In the genomic region with DNA sequence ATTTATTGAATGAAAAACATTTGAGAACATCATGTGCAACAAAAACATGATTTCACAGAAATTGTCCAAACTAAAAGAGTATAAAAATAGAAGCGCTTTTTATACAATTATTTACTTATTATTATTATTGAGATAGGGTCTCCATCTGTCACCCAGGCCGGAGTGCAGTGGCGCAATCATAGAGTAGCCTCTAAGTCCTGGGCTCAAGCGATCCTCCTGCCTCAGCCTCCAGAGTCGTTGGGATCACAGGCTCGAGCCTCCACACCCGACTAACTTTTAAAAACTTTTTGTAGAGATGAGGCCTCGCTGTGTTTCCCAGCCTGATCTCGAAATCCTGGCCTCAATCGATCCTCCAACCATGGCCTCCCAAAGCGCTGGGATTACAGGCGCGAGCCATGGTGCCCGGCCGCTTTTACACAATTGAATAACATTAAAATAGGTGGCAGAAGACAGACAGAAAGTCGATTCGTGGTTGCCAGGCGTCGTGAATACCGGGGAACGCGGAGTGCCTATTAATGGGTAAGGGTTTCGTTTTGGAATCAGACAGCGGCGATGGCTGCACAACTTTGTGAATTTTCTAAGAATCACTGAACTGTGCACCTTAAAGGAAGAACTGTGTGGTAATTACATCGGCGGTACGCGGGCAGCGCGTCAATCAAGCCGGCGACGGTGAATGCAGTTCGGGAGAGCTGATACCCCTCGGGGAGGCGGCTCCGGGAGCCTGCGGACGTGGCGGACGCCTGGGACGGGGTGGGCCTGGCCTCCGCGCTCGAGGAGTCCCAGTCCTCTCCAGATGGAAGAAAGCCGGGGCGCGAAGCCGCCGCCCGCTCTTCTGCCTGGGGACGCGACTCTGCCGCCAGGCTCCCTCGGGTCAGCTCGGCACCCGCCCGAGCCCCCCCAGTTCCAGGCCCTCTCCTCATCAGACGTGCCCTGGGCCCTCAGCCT, we compare ENCODE assay signal across 8 cellular contexts. TPM values are rescaled to one million over a fixed set of nuclear protein-coding genes. Genes with fewer than 3 reads are reported as not detected.
A peak's percentile ranks its signal among the peaks of the same experiment; 100 is the strongest.
DNase-seq lines count a peak whose midpoint lies in the region; ATAC-seq and TF ChIP-seq lines count a peak whose summit lies in the region.

No MANE protein-coding gene starts in this region.

- peaks cover 40 to 44% (median 42%) of the 10 kb centered on the region in 10 experiments for H3K4me1 ChIP-seq in BLaER1 treated with 17β-estradiol and CSF1 and Interleukin-3, amounts not matched to agents 10 nM and 100 nM
- H3K4me1 ChIP-seq in Panc1 (ENCODE audit: control insufficient read depth, insufficient read depth, low read length): peaks cover 20% of the 10 kb centered on the region

- POLR2A ChIA-PET in Panc1 (lab: Charles Lee): interaction anchor here (0.7 kb wide), 1 partner anchor 108 kb away, joined by 9 read pairs; no protein-coding TSS in a partner anchor

- H3K36me3 ChIP-seq in BLaER1 treated with 17β-estradiol and CSF1 and Interleukin-3, amounts not matched to agents 10 nM and 100 nM: peaks cover 0 to 6% (median under 1%) of the 10 kb centered on the region in 11 experiments; a peak in 2 of 22 replicates
- H3K36me3 ChIP-seq in Panc1 (ENCODE audit: control insufficient read depth, insufficient read depth, low read length): no peaks in the 10 kb centered on the region

- CTCF ChIA-PET in Panc1 (lab: Charles Lee): no interaction called here

- ATAC-seq in GM19043 (IDR thresholded peaks at IDR 0.05; ENCODE audit: low read depth, unreplicated experiment) (peak; percentile 25), HG03342 (IDR thresholded peaks at IDR 0.05; ENCODE audit: unreplicated experiment) (peak; percentile 30), Panc1 (peak; percentile 63), Right ventricle myocardium inferior (peak; percentile 51)

- intact Hi-C loops in Panc1 (cut with micrococcal nuclease; ENCODE audit: unreplicated experiment) (no loop called here), Right ventricle myocardium inferior (cut with DNase I) (loop anchor here (2.0 to 5.0 kb wide), 2 partner anchors 51 to 109 kb away; no protein-coding TSS in a partner anchor), posterior cingulate gyrus (cut with DNase I) (loop anchor here (1.0 kb wide), 1 partner anchor 82 kb away; a partner anchor contains a TSS)

- peak overlapping the region; percentile 67 to 94 (median 82) for H3K4me3 ChIP-seq in BLaER1 treated with 17β-estradiol and CSF1 and Interleukin-3, amounts not matched to agents 10 nM and 100 nM
- H3K4me3 ChIP-seq in Panc1 (ENCODE audit: low read depth in 2 of 2, low read length in 2 of 2): peak overlapping the region; percentile 60 to 91

- H3K9ac ChIP-seq in BLaER1 treated with 17β-estradiol and CSF1 and Interleukin-3, amounts not matched to agents 10 nM and 100 nM: peak overlapping the region; percentile 87 to 98 (median 92)

- in situ Hi-C loops in Panc1 (cut with HindIII; ENCODE audit: low pct_unique_long_range_greater_than_20kb, low sequenced_read_pairs): no loop called here

- peaks cover 49 to 57% (median 56%) of the 10 kb centered on the region in 11 experiments for H4K20me1 ChIP-seq in BLaER1 treated with 17β-estradiol and CSF1 and Interleukin-3, amounts not matched to agents 10 nM and 100 nM

- H3K9me3 ChIP-seq in BLaER1 treated with 17β-estradiol and CSF1 and Interleukin-3, amounts not matched to agents 10 nM and 100 nM (replicated peaks in 1 of 11): no peaks in the 10 kb centered on the region
- H3K9me3 ChIP-seq in Panc1 (ENCODE audit: control insufficient read depth, insufficient read depth, low read depth, low read length): no peaks in the 10 kb centered on the region

- no TSS peak for BruUV-seq in Panc1 (replicated peaks; lab: Mats Ljungman, UMichigan)

- H3K4me2 ChIP-seq in BLaER1 treated with 17β-estradiol and CSF1 and Interleukin-3, amounts not matched to agents 10 nM and 100 nM: peak overlapping the region; percentile 73 to 94 (median 86)

- TF ChIP-seq CTCF in Panc1 (IDR thresholded peaks at IDR 0.05): no peak

- no peaks in the 10 kb centered on the region for H3K27me3 ChIP-seq in BLaER1 treated with 17β-estradiol and CSF1 and Interleukin-3, amounts not matched to agents 10 nM and 100 nM
- no peaks in the 10 kb centered on the region for H3K27me3 ChIP-seq in Panc1 (ENCODE audit: control insufficient read depth, insufficient read depth, low read length)

- DNase-seq in Panc1 (ENCODE audit: low read depth, low spot score) (no peak), Right ventricle myocardium inferior (ENCODE audit: missing footprints) (peak; percentile 77), posterior cingulate gyrus (peak; percentile 25 to 93 (median 40)), NCI-H226 (no peak)
- DNase-seq in activated naive CD4-positive, alpha-beta T cell treated with Interleukin-2 at 50 U/mL for 16 hours: peak; percentile 56

- peak overlapping the region; percentile 83 to 93 (median 90) for H3K27ac ChIP-seq in BLaER1 treated with 17β-estradiol and CSF1 and Interleukin-3, amounts not matched to agents 10 nM and 100 nM
- peak overlapping the region; percentile 79 for H3K27ac ChIP-seq in Panc1 (ENCODE audit: low read length)

RNA-seq across cellular contexts. Expression of a gene that starts 0.8 kb away (rescaled TPM):
- total RNA-seq in Panc1 (2021; ENCODE audit: unreplicated experiment) (42.1 TPM), Right ventricle myocardium inferior (25.2 TPM)
- polyA plus RNA-seq in Panc1 (2012; ENCODE audit: insufficient read length): 32.8 TPM

RNA-seq across cellular contexts. Expression of a gene that starts 53.4 kb away (rescaled TPM):
- total RNA-seq in Panc1 (2021; ENCODE audit: unreplicated experiment) (97.1 TPM), Right ventricle myocardium inferior (43.7 TPM)
- 109 TPM for polyA plus RNA-seq in Panc1 (2012; ENCODE audit: insufficient read length)

Comparison
In these comparisons a context has a peak if more than half of its experiments do, and no peak if none do; other contexts are left out.
1. DNase-seq: peak in activated naive CD4-positive, alpha-beta T cell treated with Interleukin-2 at 50 U/mL for 16 hours (single experiment), Right ventricle myocardium inferior (single experiment) and posterior cingulate gyrus (10 of 10); none in Panc1 (single experiment) and NCI-H226 (single experiment).
2. Peak in every context shown above with its lines, with median percentiles within 50 percentile points of each other: ATAC-seq.